Comparison of ENCODE assay signal across 29 cellular contexts in the genomic region with DNA sequence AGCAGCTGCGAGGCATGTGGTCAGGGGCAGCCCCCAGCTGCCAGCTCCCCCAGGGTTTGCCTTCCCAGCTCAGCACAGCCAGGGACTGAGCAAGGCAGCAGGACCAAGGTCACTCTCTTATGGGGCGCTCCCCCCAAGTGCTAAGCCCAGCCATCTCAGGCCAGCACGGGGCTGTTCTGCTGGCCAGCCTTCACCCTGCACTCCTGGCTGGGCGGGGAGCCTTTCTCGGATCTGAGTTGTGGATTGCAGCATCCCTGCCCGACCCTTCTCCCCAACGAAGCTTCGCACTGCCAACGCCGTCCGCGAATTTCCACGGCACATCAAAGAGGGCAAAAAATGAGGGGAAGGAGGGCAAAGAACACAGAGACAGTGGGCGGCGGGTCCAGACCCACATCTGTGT. TPM values are rescaled to one million over a fixed set of nuclear protein-coding genes. Genes with fewer than 3 reads are reported as not detected.
"Had no signal": no experiment of that assay in that cellular context is flagged by ENCODE, and none has a peak within 500 bp of the region (broad histone marks: within the 10 kb centered on the region; RNA-seq: fewer than 3 reads in every experiment).

No MANE protein-coding gene starts in this region.

- H3K4me3 Mint-ChIP-seq: naive thymus-derived CD4-positive, alpha-beta T cell; nephron progenitor cell; neural progenitor cell; stimulated activated naive CD8-positive, alpha-beta T cell treated with anti-CD3 and anti-CD28 coated beads, Interleukin-15, Interleukin-2, amounts not matched to agents 100 ng/mL and 50 ng/mL, for 24 hours had no signal

- H3K4me2 ChIP-seq: hepatocyte, neural progenitor cell had no signal

- H3K79me2 ChIP-seq: hepatocyte had no signal

- DNase-seq: islet precursor cell; left ventricle myocardium inferior; midbrain; mucosa of descending colon; naive thymus-derived CD4-positive, alpha-beta T cell; nephron progenitor cell; occipital lobe; ovary; right lobe of liver; stimulated activated CD4-positive, alpha-beta T cell treated with anti-CD3 and anti-CD28 coated beads, Interleukin-12 subunit alpha, Interleukin-12 subunit beta, amount 100 ng/mL, for 4 hours; stimulated activated CD4-positive, alpha-beta T cell treated with anti-CD3 and anti-CD28 coated beads, Interleukin-15, amount 100 ng/mL, for 24 hours; stimulated activated CD4-positive, alpha-beta T cell treated with anti-CD3 and anti-CD28 coated beads, Interleukin-2, amount 100 ng/mL, for 24 hours; stimulated activated CD4-positive, alpha-beta T cell treated with anti-CD3 and anti-CD28 coated beads, Interleukin-4, amount 100 ng/mL, for 1 hour; stimulated activated naive CD4-positive, alpha-beta T cell; tibial artery; trophoblast cell; upper lobe of right lung had no signal

- H3K9me3 ChIP-seq: ovary, right lobe of liver had no signal

- H3K4me1 ChIP-seq: left ventricle myocardium inferior, neural progenitor cell, right atrium auricular region, right lobe of liver, suprapubic skin, tibial artery, upper lobe of right lung had no signal

- FAIRE-seq: urothelium cell line had no signal

- H2AFZ ChIP-seq: hepatocyte, neural progenitor cell had no signal

- H3K9ac ChIP-seq: neural progenitor cell had no signal

- H3K27me3 ChIP-seq: hepatocyte, neural progenitor cell, ovary, right atrium auricular region, right lobe of liver, upper lobe of right lung had no signal

- H3K36me3 Mint-ChIP-seq: neural progenitor cell had no signal

- H3K27ac Mint-ChIP-seq: naive thymus-derived CD4-positive, alpha-beta T cell; nephron progenitor cell; neural progenitor cell; progenitor cell of endocrine pancreas; stimulated activated naive CD8-positive, alpha-beta T cell treated with anti-CD3 and anti-CD28 coated beads, Interleukin-15, Interleukin-2, amounts not matched to agents 100 ng/mL and 50 ng/mL, for 24 hours had no signal

- H3K36me3 ChIP-seq: left ventricle myocardium inferior, neural progenitor cell, neutrophil, ovary, right atrium auricular region, right lobe of liver, suprapubic skin, thoracic aorta, tibial artery, upper lobe of right lung had no signal

- H3K4me3 ChIP-seq: hepatocyte, left ventricle myocardium inferior, lung, mucosa of descending colon, neural progenitor cell, ovary, right atrium auricular region, right lobe of liver, suprapubic skin, thoracic aorta, tibial artery, upper lobe of right lung had no signal

- ATAC-seq: mucosa of descending colon; naive thymus-derived CD4-positive, alpha-beta T cell; right lobe of liver; upper lobe of right lung had no signal

- H3K27ac ChIP-seq: hepatocyte, left ventricle myocardium inferior, neural progenitor cell, neutrophil, ovary, right atrium auricular region, right lobe of liver, suprapubic skin, thoracic aorta, tibial artery, upper lobe of right lung had no signal

RNA-seq across cellular contexts. Expression of a gene that starts 42.5 kb away (rescaled TPM):
- total RNA-seq: myocyte; naive thymus-derived CD4-positive, alpha-beta T cell; occipital lobe; renal cortical epithelial cell; right atrium auricular region; thoracic aorta; upper lobe of right lung had no signal
- polyA plus RNA-seq: naive thymus-derived CD4-positive, alpha-beta T cell had no signal
